11 cellular contexts compared by ENCODE assay signal in genomic region chr21:35428041-35428400, GRCh38.
DNase-seq lines count a peak whose midpoint lies in the region; ATAC-seq and TF ChIP-seq lines count a peak whose summit lies in the region.
"Had no signal": no experiment of that assay in that cellular context is flagged by ENCODE, and none has a peak within 500 bp of the region (broad histone marks: within the 10 kb centered on the region; RNA-seq: fewer than 3 reads in every experiment).

No MANE protein-coding gene starts in this region.

- no peak overlapping the region for H3K4me3 Mint-ChIP-seq in activated CD4-positive, alpha-beta memory T cell treated with anti-CD3 and anti-CD28 coated beads for 36 hours
- no peak overlapping the region for H3K4me3 Mint-ChIP-seq in activated CD4-positive, alpha-beta memory T cell treated with anti-CD3 and anti-CD28 coated beads, Interleukin-2, amount 10 ng/mL, durations not matched to agents 7 days and 5 days
- H3K4me3 Mint-ChIP-seq in activated naive CD8-positive, alpha-beta T cell = peak overlapping the region; percentile 72
- no peak overlapping the region for H3K4me3 Mint-ChIP-seq in Caco-2 (ENCODE audit: unreplicated experiment)
- H3K4me3 Mint-ChIP-seq: natural killer cell had no signal

- H3K27ac ChIP-seq in hepatocyte (no peak overlapping the region), stomach smooth muscle (ENCODE audit: low read length) (peak overlapping the region; percentile 25)
- H3K27ac ChIP-seq in effector memory CD4-positive, alpha-beta T cell (ENCODE audit: insufficient read depth, low read length, poor library complexity, severe bottlenecking) = no peak overlapping the region

- DNase-seq in activated CD4-positive, alpha-beta memory T cell treated with anti-CD3 and anti-CD28 coated beads for 36 hours = no peak
- no peak for DNase-seq in activated CD4-positive, alpha-beta memory T cell treated with anti-CD3 and anti-CD28 coated beads, Interleukin-2, amount 10 ng/mL, durations not matched to agents 7 days and 5 days
- DNase-seq in hepatocyte (ENCODE audit: low spot score) (no peak), Caco-2 (no peak)
- no peak for DNase-seq in effector memory CD4-positive, alpha-beta T cell
- DNase-seq: natural killer cell, NCI-H1105, NCI-H69 had no signal

- BruUV-seq in Caco-2 (replicated peaks; lab: Mats Ljungman, UMichigan) = no TSS peak

- no peak for ATAC-seq in HG02840 (IDR thresholded peaks at IDR 0.05; ENCODE audit: low FRiP score, unreplicated experiment)

- H3K27me3 ChIP-seq in hepatocyte (peaks cover 3% of the 10 kb centered on the region), stomach smooth muscle (ENCODE audit: control insufficient read depth in 1 of 2, insufficient read depth in 2 of 2, low read length in 2 of 2) (peaks cover 0 to 4% of the 10 kb centered on the region in 2 donors), Caco-2 (replicated peaks; ENCODE audit: control insufficient read depth, insufficient read depth, low read length) (no peaks in the 10 kb centered on the region)
- no peaks in the 10 kb centered on the region for H3K27me3 ChIP-seq in effector memory CD4-positive, alpha-beta T cell (replicated peaks; ENCODE audit: control insufficient read depth, insufficient read depth, low read length, poor library complexity, severe bottlenecking)

- peaks cover 21% of the 10 kb centered on the region for H3K27me3 Mint-ChIP-seq in activated CD4-positive, alpha-beta memory T cell treated with anti-CD3 and anti-CD28 coated beads for 36 hours
- H3K27me3 Mint-ChIP-seq in activated CD4-positive, alpha-beta memory T cell treated with anti-CD3 and anti-CD28 coated beads, Interleukin-2, amount 10 ng/mL, durations not matched to agents 7 days and 5 days = peaks cover 15% of the 10 kb centered on the region
- peaks cover 4% of the 10 kb centered on the region for H3K27me3 Mint-ChIP-seq in activated naive CD8-positive, alpha-beta T cell
- peaks cover 12% of the 10 kb centered on the region for H3K27me3 Mint-ChIP-seq in Caco-2 (ENCODE audit: insufficient read depth, unreplicated experiment)

- TF ChIP-seq CTCF in hepatocyte (IDR thresholded peaks at IDR 0.05; ENCODE audit: poor library complexity) (no peak), Caco-2 (IDR thresholded peaks at IDR 0.05; ENCODE audit: insufficient read depth in 1 of 2, low read depth in 1 of 2, low read length in 1 of 2, severe bottlenecking in 1 of 2, unreplicated experiment in 1 of 2) (no peak)

- H3K36me3 ChIP-seq in hepatocyte (replicated peaks; ENCODE audit: insufficient read depth, low read depth) (no peaks in the 10 kb centered on the region), stomach smooth muscle (ENCODE audit: control insufficient read depth in 2 of 2, insufficient read depth in 2 of 2, low read length in 2 of 2) (no peaks in the 10 kb centered on the region), Caco-2 (ENCODE audit: control insufficient read depth, insufficient read depth, low read length) (no peaks in the 10 kb centered on the region)
- H3K36me3 ChIP-seq in effector memory CD4-positive, alpha-beta T cell (ENCODE audit: control insufficient read depth, insufficient read depth, low read length) = no peaks in the 10 kb centered on the region

- POLR2A ChIA-PET in activated CD4-positive, alpha-beta memory T cell treated with anti-CD3 and anti-CD28 coated beads for 36 hours (lab: Charles Lee) = no interaction called here
- POLR2A ChIA-PET in activated CD4-positive, alpha-beta memory T cell treated with anti-CD3 and anti-CD28 coated beads, Interleukin-2, amount 10 ng/mL, durations not matched to agents 7 days and 5 days (lab: Charles Lee) = no interaction called here
- POLR2A ChIA-PET in Caco-2 (lab: Charles Lee) = no interaction called here

- peak overlapping the region; percentile 56 for H3K27ac Mint-ChIP-seq in activated CD4-positive, alpha-beta memory T cell treated with anti-CD3 and anti-CD28 coated beads for 36 hours
- no peak overlapping the region for H3K27ac Mint-ChIP-seq in activated CD4-positive, alpha-beta memory T cell treated with anti-CD3 and anti-CD28 coated beads, Interleukin-2, amount 10 ng/mL, durations not matched to agents 7 days and 5 days
- no peak overlapping the region for H3K27ac Mint-ChIP-seq in activated naive CD8-positive, alpha-beta T cell
- H3K27ac Mint-ChIP-seq in Caco-2 (ENCODE audit: unreplicated experiment) = no peak overlapping the region
- H3K27ac Mint-ChIP-seq: natural killer cell had no signal

- intact Hi-C loops in activated CD4-positive, alpha-beta memory T cell treated with anti-CD3 and anti-CD28 coated beads for 36 hours (cut with micrococcal nuclease) = loop anchor here (5.0 to 10.0 kb wide), 2 partner anchors 84 to 187 kb away; no protein-coding TSS in a partner anchor
- intact Hi-C loops in Caco-2 (cut with micrococcal nuclease; ENCODE audit: unreplicated experiment) = no loop called here

- no peaks in the 10 kb centered on the region for H3K9me2 ChIP-seq in hepatocyte (replicated peaks; ENCODE audit: insufficient read depth)

- H4K20me1 ChIP-seq in hepatocyte (ENCODE audit: insufficient read depth, poor library complexity, severe bottlenecking) = no peaks in the 10 kb centered on the region

- peaks cover 7% of the 10 kb centered on the region for H3K36me3 Mint-ChIP-seq in activated CD4-positive, alpha-beta memory T cell treated with anti-CD3 and anti-CD28 coated beads for 36 hours
- H3K36me3 Mint-ChIP-seq in activated CD4-positive, alpha-beta memory T cell treated with anti-CD3 and anti-CD28 coated beads, Interleukin-2, amount 10 ng/mL, durations not matched to agents 7 days and 5 days (ENCODE audit: low read depth) = peaks cover 3% of the 10 kb centered on the region
- H3K36me3 Mint-ChIP-seq in activated naive CD8-positive, alpha-beta T cell = peaks cover 14% of the 10 kb centered on the region
- no peaks in the 10 kb centered on the region for H3K36me3 Mint-ChIP-seq in Caco-2 (ENCODE audit: insufficient read depth, unreplicated experiment)

- no peaks in the 10 kb centered on the region for H3K79me2 ChIP-seq in hepatocyte

- H3K4me1 Mint-ChIP-seq in activated CD4-positive, alpha-beta memory T cell treated with anti-CD3 and anti-CD28 coated beads for 36 hours (ENCODE audit: low read depth) = peaks cover 35% of the 10 kb centered on the region
- H3K4me1 Mint-ChIP-seq in activated CD4-positive, alpha-beta memory T cell treated with anti-CD3 and anti-CD28 coated beads, Interleukin-2, amount 10 ng/mL, durations not matched to agents 7 days and 5 days = peaks cover 19% of the 10 kb centered on the region
- H3K4me1 Mint-ChIP-seq in activated naive CD8-positive, alpha-beta T cell (ENCODE audit: low read depth) = peaks cover 26% of the 10 kb centered on the region
- no peaks in the 10 kb centered on the region for H3K4me1 Mint-ChIP-seq in Caco-2 (ENCODE audit: low read depth, unreplicated experiment)

- H3K4me2 ChIP-seq in hepatocyte = peak overlapping the region; percentile 38

- no peak overlapping the region for H2AFZ ChIP-seq in hepatocyte

- no peak overlapping the region for H3K9ac ChIP-seq in stomach smooth muscle (ENCODE audit: low read length in 2 of 2)

- H3K4me1 ChIP-seq in hepatocyte (ENCODE audit: insufficient read depth) = no peaks in the 10 kb centered on the region
- peaks cover 6% of the 10 kb centered on the region for H3K4me1 ChIP-seq in stomach smooth muscle (ENCODE audit: control insufficient read depth, insufficient read depth, low read length)
- H3K4me1 ChIP-seq in Caco-2 = no peaks in the 10 kb centered on the region
- H3K4me1 ChIP-seq in effector memory CD4-positive, alpha-beta T cell (ENCODE audit: control insufficient read depth, insufficient read depth, low read length, poor library complexity, severe bottlenecking) = peaks cover 5% of the 10 kb centered on the region

- H3K4me3 ChIP-seq in hepatocyte (no peak overlapping the region), stomach smooth muscle (ENCODE audit: low read length in 2 of 2) (no peak overlapping the region), Caco-2 (ENCODE audit: low read depth, low read length) (no peak overlapping the region)
- no peak overlapping the region for H3K4me3 ChIP-seq in effector memory CD4-positive, alpha-beta T cell (ENCODE audit: insufficient read depth, low read depth, low read length, poor library complexity, severe bottlenecking)

- H3K9me3 Mint-ChIP-seq in activated CD4-positive, alpha-beta memory T cell treated with anti-CD3 and anti-CD28 coated beads for 36 hours = peaks cover 16% of the 10 kb centered on the region
- H3K9me3 Mint-ChIP-seq in activated CD4-positive, alpha-beta memory T cell treated with anti-CD3 and anti-CD28 coated beads, Interleukin-2, amount 10 ng/mL, durations not matched to agents 7 days and 5 days = peaks cover 10% of the 10 kb centered on the region
- H3K9me3 Mint-ChIP-seq in activated naive CD8-positive, alpha-beta T cell (ENCODE audit: low read depth) = peaks cover 12% of the 10 kb centered on the region
- no peaks in the 10 kb centered on the region for H3K9me3 Mint-ChIP-seq in Caco-2 (ENCODE audit: unreplicated experiment)

- CTCF ChIA-PET in activated CD4-positive, alpha-beta memory T cell treated with anti-CD3 and anti-CD28 coated beads for 36 hours (lab: Charles Lee) = interaction anchor here (1.5 to 1.9 kb wide), 3 partner anchors 9 to 538 kb away, joined by 4 to 6 read pairs (median 4); no protein-coding TSS in a partner anchor
- CTCF ChIA-PET in activated CD4-positive, alpha-beta memory T cell treated with anti-CD3 and anti-CD28 coated beads, Interleukin-2, amount 10 ng/mL, durations not matched to agents 7 days and 5 days (lab: Charles Lee) = interaction anchor here (0.8 kb wide), 1 partner anchor 10 kb away, joined by 3 read pairs; no protein-coding TSS in a partner anchor
- CTCF ChIA-PET in Caco-2 (lab: Charles Lee) = no interaction called here

- H3K9me3 ChIP-seq in hepatocyte (ENCODE audit: low read depth) (no peaks in the 10 kb centered on the region), stomach smooth muscle (ENCODE audit: control insufficient read depth in 2 of 2, low read length in 2 of 2) (peaks cover 12 to 17% of the 10 kb centered on the region in 2 donors), Caco-2 (no peaks in the 10 kb centered on the region)
- no peaks in the 10 kb centered on the region for H3K9me3 ChIP-seq in effector memory CD4-positive, alpha-beta T cell (ENCODE audit: control insufficient read depth, low read length)
